ENCODE assay signal across 8 cellular contexts in genomic region chr19:9818734-9819589, GRCh38. TPM values are rescaled to one million over a fixed set of nuclear protein-coding genes. Genes with fewer than 3 reads are reported as not detected.
DNase-seq lines count a peak whose midpoint lies in the region; ATAC-seq and TF ChIP-seq lines count a peak whose summit lies in the region.

Gene FBXL12, minus strand, starts transcription at chr19:9819079. Its CDS starts 266 bp downstream, at chr19:9818813.

- H3K4me1 ChIP-seq in mucosa of rectum (ENCODE audit: control insufficient read depth in 2 of 2, insufficient read depth in 2 of 2, low read length in 2 of 2) = peaks cover 7% of the 10 kb centered on the region in 2 donors

- H3K27ac ChIP-seq in mucosa of rectum (ENCODE audit: low read depth in 2 of 2, low read length in 2 of 2) = peak within 1 kb of the TSS; percentile 98 to 100

- H3K4me3 ChIP-seq in epithelial cell of proximal tubule (ENCODE audit: low read depth, low read length) = peak within 1 kb of the TSS; percentile 94
- peak within 1 kb of the TSS; percentile 91 to 98 for H3K4me3 ChIP-seq in mucosa of rectum (ENCODE audit: low read length in 2 of 2)

- H3K4me1 Mint-ChIP-seq in activated T-cell treated with anti-CD3 and anti-CD28 coated beads, Interleukin-2, amount 50 U/mL, for 24 hours (ENCODE audit: low read depth) = peaks cover 39% of the 10 kb centered on the region

- peaks cover 51% of the 10 kb centered on the region for H3K36me3 Mint-ChIP-seq in activated T-cell treated with anti-CD3 and anti-CD28 coated beads, Interleukin-2, amount 50 U/mL, for 24 hours (ENCODE audit: low read depth)

- DNase-seq in DMS153 (lab: John Stamatoyannopoulos, UW) (peak; percentile 99), KBM-7 (peak; percentile 98), epithelial cell of proximal tubule (ENCODE audit: low read depth) (peak; percentile 90)
- peak; percentile 100 for DNase-seq in activated T-cell treated with anti-CD3 and anti-CD28 coated beads, Interleukin-2, amount 50 U/mL, for 24 hours
- DNase-seq in stimulated activated CD8-positive, alpha-beta memory T cell treated with anti-CD3 and anti-CD28 coated beads, Interleukin-4, amount 100 ng/mL, for 48 hours = peak; percentile 100

- ATAC-seq in GM21619 (IDR thresholded peaks at IDR 0.05; ENCODE audit: unreplicated experiment) = peak; percentile 79

- H3K36me3 ChIP-seq in mucosa of rectum (ENCODE audit: control insufficient read depth in 2 of 2, insufficient read depth in 2 of 2, low read length in 2 of 2) = peaks cover 0 to 4% of the 10 kb centered on the region in 2 donors

- no peak for TF ChIP-seq CTCF in epithelial cell of proximal tubule (conservative IDR thresholded peaks at IDR 0.05; ENCODE audit: low read depth, low read length)

- peaks cover 7% of the 10 kb centered on the region for H3K9me3 Mint-ChIP-seq in activated T-cell treated with anti-CD3 and anti-CD28 coated beads, Interleukin-2, amount 50 U/mL, for 24 hours

- peak within 1 kb of the TSS; percentile 95 to 99 for H3K9ac ChIP-seq in mucosa of rectum (ENCODE audit: low read depth in 1 of 2, low read length in 2 of 2)

- no peaks in the 10 kb centered on the region for H3K9me3 ChIP-seq in mucosa of rectum (ENCODE audit: control insufficient read depth in 2 of 2, low read length in 2 of 2)

- peak within 1 kb of the TSS; percentile 97 for H3K27ac Mint-ChIP-seq in activated T-cell treated with anti-CD3 and anti-CD28 coated beads, Interleukin-2, amount 50 U/mL, for 24 hours

- peak within 1 kb of the TSS; percentile 93 for H3K4me3 Mint-ChIP-seq in activated T-cell treated with anti-CD3 and anti-CD28 coated beads, Interleukin-2, amount 50 U/mL, for 24 hours

- H3K27me3 Mint-ChIP-seq in activated T-cell treated with anti-CD3 and anti-CD28 coated beads, Interleukin-2, amount 50 U/mL, for 24 hours = no peaks in the 10 kb centered on the region

- H3K27me3 ChIP-seq in mucosa of rectum (ENCODE audit: control insufficient read depth in 2 of 2, insufficient read depth in 2 of 2, low read length in 2 of 2) = no peaks in the 10 kb centered on the region

- in situ Hi-C loops in KBM-7 (cut with MboI; ENCODE audit: low pct_unique_long_range_greater_than_20kb, low sequenced_read_pairs) = no loop called here

TF ChIP-seq in PFSK-1, 5 proteins besides CTCF, POLR2A, EP300 and RAD21:
- TF ChIP-seq SIN3A (IDR thresholded peaks at IDR 0.05; ENCODE audit: borderline replicate concordance, insufficient read depth, low read length) (no peak), TAF1 (IDR thresholded peaks at IDR 0.05; ENCODE audit: borderline replicate concordance, insufficient read depth, low read length) (peak; percentile 59; the same call in 1 of the 2 replicates), POLR2AphosphoS5 (IDR thresholded peaks at IDR 0.05; ENCODE audit: low read depth, low read length) (peak; percentile 96)

RNA-seq across cellular contexts. Expression of gene FBXL12, which starts in this region (rescaled TPM):
- polyA plus RNA-seq in PFSK-1 (2012; ENCODE audit: insufficient read length, low read depth) = 41.8 TPM
- total RNA-seq in epithelial cell of proximal tubule = 23.9 and 26.7 TPM in 2 replicates

Comparison
In these comparisons a context has a peak if more than half of its experiments do, and no peak if none do; other contexts are left out.
1. Peak in every context shown above with its lines: DNase-seq, ATAC-seq, H3K4me3 ChIP-seq and H3K27ac ChIP-seq.